Comparison of ENCODE assay signal across 8 cellular contexts in genomic region chr14:83300454-83301064, GRCh38.
A peak's percentile ranks its signal among the peaks of the same experiment; 100 is the strongest.
DNase-seq lines count a peak whose midpoint lies in the region; ATAC-seq and TF ChIP-seq lines count a peak whose summit lies in the region.

No MANE protein-coding gene starts in this region.

- H3K27me3 Mint-ChIP-seq in stimulated activated memory B cell treated with anti-CD40 and anti-IgM and Interleukin-4, amounts not matched to agents 10 μg/mL and 1 μg/mL and 100 μg/mL, for 72 hours: no peaks in the 10 kb centered on the region

- peak; percentile 81 for ATAC-seq in IMR-90 (ENCODE audit: low read depth)
- no peak for ATAC-seq in RWPE2 (ENCODE audit: low read depth)
- no peak for ATAC-seq in stimulated activated memory B cell treated with anti-CD40 and anti-IgM and Interleukin-4, amounts not matched to agents 10 μg/mL and 1 μg/mL and 100 μg/mL, for 72 hours

- no peaks in the 10 kb centered on the region for H3K9me3 ChIP-seq in IMR-90 (ENCODE audit: control insufficient read depth, insufficient read depth, low read length)
- no peaks in the 10 kb centered on the region for H3K9me3 ChIP-seq in RWPE2 (ENCODE audit: severe bottlenecking)
- no peaks in the 10 kb centered on the region for H3K9me3 ChIP-seq in thyroid gland

- TF ChIP-seq CTCF in GM10266 (IDR thresholded peaks at IDR 0.05; ENCODE audit: control insufficient read depth, insufficient read depth, low read depth, missing control alignments) (peak; percentile 62), IMR-90 (conservative IDR thresholded peaks at IDR 0.05; ENCODE audit: low read depth, low read length) (peak; percentile 94), RWPE2 (IDR thresholded peaks at IDR 0.05; ENCODE audit: poor library complexity, severe bottlenecking) (peak; percentile 99), thyroid gland (IDR thresholded peaks at IDR 0.05) (peak in 5 of 6 experiments; percentile 44 to 90 (median 88))

- H4K91ac ChIP-seq in IMR-90 (ENCODE audit: insufficient read depth, low read depth, low read length): no peak overlapping the region

- peak; percentile 95 for TF ChIP-seq RAD21 in IMR-90 (IDR thresholded peaks at IDR 0.05; ENCODE audit: low read length)

- no peak overlapping the region for H2BK120ac ChIP-seq in IMR-90 (ENCODE audit: low read depth, low read length)

- H3K14ac ChIP-seq in IMR-90 (replicated peaks; ENCODE audit: low read depth, low read length): no peak overlapping the region

- H3K4me1 ChIP-seq in IMR-90 (ENCODE audit: control insufficient read depth, insufficient read depth, low read length) (no peaks in the 10 kb centered on the region), RWPE2 (ENCODE audit: insufficient read depth, poor library complexity, severe bottlenecking) (no peaks in the 10 kb centered on the region), thyroid gland (no peaks in the 10 kb centered on the region)

- H4K8ac ChIP-seq in IMR-90 (ENCODE audit: low read depth in 2 of 2, low read length in 2 of 2): no peak overlapping the region

- BruUV-seq in IMR-90 (replicated peaks; lab: Mats Ljungman, UMichigan): no TSS peak

- intact Hi-C loops in IMR-90 (cut with micrococcal nuclease): loop anchor here (1.0 to 10.0 kb wide), 5 partner anchors 163 to 1894 kb away; no protein-coding TSS in a partner anchor
- intact Hi-C loops in thyroid gland (cut with DNase I): no loop called here
- intact Hi-C loops in posterior cingulate gyrus (cut with DNase I): no loop called here

- H3K4me3 ChIP-seq in IMR-90 (ENCODE audit: insufficient read depth, low read depth, low read length) (no peak overlapping the region), RWPE2 (ENCODE audit: severe bottlenecking) (no peak overlapping the region), thyroid gland (replicated peaks in 1 of 3) (no peak overlapping the region)

- no peaks in the 10 kb centered on the region for H3K9me1 ChIP-seq in IMR-90 (ENCODE audit: insufficient read depth, low read length)

- H3K36me3 ChIP-seq in IMR-90 (ENCODE audit: control insufficient read depth, insufficient read depth, low read length) (no peaks in the 10 kb centered on the region), RWPE2 (ENCODE audit: low read depth) (no peaks in the 10 kb centered on the region), thyroid gland (no peaks in the 10 kb centered on the region)

- in situ Hi-C loops in IMR-90 (cut with MboI; ENCODE audit: low sequenced_read_pairs): loop anchor here (10.0 kb wide), 1 partner anchor 164 kb away; no protein-coding TSS in a partner anchor

- H3K56ac ChIP-seq in IMR-90 (ENCODE audit: extremely low read depth, insufficient read depth, low read length): no peak overlapping the region

- no peak overlapping the region for H4K5ac ChIP-seq in IMR-90 (ENCODE audit: low read depth, low read length)

- H3K4me2 ChIP-seq in IMR-90 (ENCODE audit: low read depth, low read length): no peak overlapping the region

- H2BK15ac ChIP-seq in IMR-90 (ENCODE audit: low read depth, low read length): no peak overlapping the region

- no peak overlapping the region for H3K18ac ChIP-seq in IMR-90 (ENCODE audit: low read depth, low read length)

- no peaks in the 10 kb centered on the region for H3K79me1 ChIP-seq in IMR-90 (ENCODE audit: low read depth in 1 of 2, low read length in 2 of 2)

- TF ChIP-seq POLR2A in IMR-90 (IDR thresholded peaks at IDR 0.05; ENCODE audit: low read depth, low read length) (0 out of 2 replicates have a peak, but pooled peaks have one; percentile 36), thyroid gland (IDR thresholded peaks at IDR 0.05) (no peak)

- no peaks in the 10 kb centered on the region for H3K27me3 ChIP-seq in IMR-90 (ENCODE audit: control insufficient read depth, insufficient read depth, low read length)
- peaks cover 7% of the 10 kb centered on the region for H3K27me3 ChIP-seq in RWPE2 (ENCODE audit: insufficient read depth, poor library complexity, severe bottlenecking)
- H3K27me3 ChIP-seq in thyroid gland: no peaks in the 10 kb centered on the region

- no peak overlapping the region for H2BK20ac ChIP-seq in IMR-90 (ENCODE audit: low read depth, low read length)

- no peak overlapping the region for H3K4me3 Mint-ChIP-seq in stimulated activated memory B cell treated with anti-CD40 and anti-IgM and Interleukin-4, amounts not matched to agents 10 μg/mL and 1 μg/mL and 100 μg/mL, for 72 hours

- no CpG with 5 or more reads among the region's 1 CpG for WGBS in IMR-90 (ENCODE audit: extremely low coverage in 2 of 2, insufficient read length in 1 of 2), 2 experiments
- 57 to 63% methylated on average over 1 of the region's 1 CpG for WGBS in thyroid gland, 2 donors

- H2AK5ac ChIP-seq in IMR-90 (ENCODE audit: low read depth, low read length): no peak overlapping the region

- no peak overlapping the region for H3K23ac ChIP-seq in IMR-90 (ENCODE audit: low read depth, low read length)

- no peaks in the 10 kb centered on the region for H3K36me3 Mint-ChIP-seq in stimulated activated memory B cell treated with anti-CD40 and anti-IgM and Interleukin-4, amounts not matched to agents 10 μg/mL and 1 μg/mL and 100 μg/mL, for 72 hours

- H3K9ac ChIP-seq in IMR-90 (ENCODE audit: low read depth, low read length): no peak overlapping the region

- H3K27ac ChIP-seq in IMR-90 (ENCODE audit: insufficient read depth, low read length): no peak overlapping the region
- H3K27ac ChIP-seq in RWPE2 (ENCODE audit: poor library complexity, severe bottlenecking): no peak overlapping the region
- no peak overlapping the region for H3K27ac ChIP-seq in thyroid gland

- DNase-seq in GM10266 (ENCODE audit: extremely low spot score): no peak
- peak; percentile 52 for DNase-seq in IMR-90
- DNase-seq in RWPE2 (ENCODE audit: low spot score): no peak
- peak; percentile 5 for DNase-seq in globus pallidus (ENCODE audit: low spot score)
- no peak for DNase-seq in thyroid gland
- no peak for DNase-seq in posterior cingulate gyrus
- DNase-seq in activated gamma-delta T cell treated with Interleukin-2 at 50 U/mL for 16 hours: no peak

- no peak overlapping the region for H3K27ac Mint-ChIP-seq in stimulated activated memory B cell treated with anti-CD40 and anti-IgM and Interleukin-4, amounts not matched to agents 10 μg/mL and 1 μg/mL and 100 μg/mL, for 72 hours

- H3K4me1 Mint-ChIP-seq in stimulated activated memory B cell treated with anti-CD40 and anti-IgM and Interleukin-4, amounts not matched to agents 10 μg/mL and 1 μg/mL and 100 μg/mL, for 72 hours: no peaks in the 10 kb centered on the region

- dilution Hi-C loops in IMR-90 (cut with HindIII; ENCODE audit: low sequenced_read_pairs, unreplicated experiment): no loop called here

- POLR2A ChIA-PET in IMR-90 (lab: Charles Lee; ENCODE audit: unreplicated experiment): interaction anchor here (0.7 kb wide), 1 partner anchor 18 kb away, joined by 4 read pairs; no protein-coding TSS in a partner anchor

- no peak overlapping the region for H2AFZ ChIP-seq in IMR-90 (replicated peaks; ENCODE audit: low read length, poor library complexity)

- CTCF ChIA-PET in IMR-90 (lab: Yijun Ruan, JAX): interaction anchor here (0.5 to 1.5 kb wide), 14 partner anchors 11 to 1663 kb away, joined by 3 to 5 read pairs (median 3); no protein-coding TSS in a partner anchor

- H4K20me1 ChIP-seq in IMR-90 (ENCODE audit: insufficient read depth, low read length): no peaks in the 10 kb centered on the region

- no peak overlapping the region for H3K4ac ChIP-seq in IMR-90 (ENCODE audit: low read depth, low read length)

- peaks cover 8% of the 10 kb centered on the region for H3K9me3 Mint-ChIP-seq in stimulated activated memory B cell treated with anti-CD40 and anti-IgM and Interleukin-4, amounts not matched to agents 10 μg/mL and 1 μg/mL and 100 μg/mL, for 72 hours

- no peak overlapping the region for H2BK5ac ChIP-seq in IMR-90 (ENCODE audit: low read depth, low read length, poor library complexity, severe bottlenecking)

- no peak overlapping the region for H2AK9ac ChIP-seq in IMR-90 (replicated peaks; ENCODE audit: low read depth, low read length, poor library complexity)

TF ChIP-seq in IMR-90, 13 proteins besides CTCF, POLR2A, EP300 and RAD21:
- TF ChIP-seq SMC3 (IDR thresholded peaks at IDR 0.05; ENCODE audit: low read depth, low read length) (peak; percentile 87), MAZ (IDR thresholded peaks at IDR 0.05; ENCODE audit: borderline replicate concordance, low read depth, low read length) (no peak)

Comparison
In these comparisons a context has a peak if more than half of its experiments do, and no peak if none do; other contexts are left out.
1. DNase-seq: peak in IMR-90 (single experiment) and globus pallidus (single experiment); none in GM10266 (single experiment), RWPE2 (single experiment), thyroid gland (0 of 2), posterior cingulate gyrus (0 of 10) and activated gamma-delta T cell treated with Interleukin-2 at 50 U/mL for 16 hours (single experiment).
2. Peak in every context shown above with its lines, with median percentiles within 50 percentile points of each other: CTCF ChIP-seq.